8 cellular contexts compared by ENCODE assay signal in the genomic region with DNA sequence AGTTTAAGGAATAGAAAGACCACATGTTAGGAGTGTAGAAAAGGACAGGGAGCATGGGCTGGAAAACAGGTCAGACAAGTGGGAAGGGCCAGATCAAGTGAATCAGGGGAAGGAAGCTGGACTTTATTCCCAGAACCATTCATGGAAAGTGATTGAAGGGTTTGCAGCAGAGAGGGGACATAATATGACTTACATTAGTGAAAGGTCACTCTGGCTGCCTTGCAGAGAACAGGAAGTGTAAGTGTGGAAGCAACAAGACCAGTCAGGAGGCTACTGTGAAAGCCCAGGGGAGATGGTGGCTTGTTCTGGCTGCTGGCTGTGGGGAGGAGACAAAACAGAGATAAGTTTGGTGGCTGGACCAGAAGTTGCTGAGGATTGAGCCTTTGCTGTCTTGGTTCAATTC.
A peak's percentile ranks its signal among the peaks of the same experiment; 100 is the strongest.
DNase-seq lines count a peak whose midpoint lies in the region; ATAC-seq and TF ChIP-seq lines count a peak whose summit lies in the region.

No MANE protein-coding gene starts in this region.

- TF ChIP-seq RAD21 in IMR-90 (IDR thresholded peaks at IDR 0.05; ENCODE audit: low read length) = no peak

- intact Hi-C loops in IMR-90 (cut with micrococcal nuclease) = no loop called here

- H3K4me1 Mint-ChIP-seq in type B pancreatic cell (ENCODE audit: unreplicated experiment) = peaks cover 20% of the 10 kb centered on the region

- 0 out of 2 replicates have a peak overlapping the region, but pooled peaks have one; percentile 56 for H3K14ac ChIP-seq in IMR-90 (replicated peaks; ENCODE audit: low read depth, low read length)

- peak overlapping the region; percentile 35; the same call in 1 of the 2 replicates for H2AK5ac ChIP-seq in IMR-90 (ENCODE audit: low read depth, low read length)

- no peak for TF ChIP-seq POLR2A in IMR-90 (IDR thresholded peaks at IDR 0.05; ENCODE audit: low read depth, low read length)

- peak; percentile 81 for DNase-seq in GM10248 (ENCODE audit: extremely low spot score)
- no peak for DNase-seq in IMR-90
- DNase-seq in type B pancreatic cell (ENCODE audit: extremely low spot score, unreplicated experiment) = no peak
- no peak for DNase-seq in activated CD4-positive, alpha-beta T cell treated with anti-CD3 and anti-CD28 coated beads for 1 hour
- DNase-seq in anterior cingulate cortex (lab: John Stamatoyannopoulos, UW) = no peak
- no peak for DNase-seq in COLO668 (lab: John Stamatoyannopoulos, UW; ENCODE audit: unreplicated experiment)

- H3K4me3 ChIP-seq in IMR-90 (ENCODE audit: insufficient read depth, low read depth, low read length) (no peak overlapping the region), esophagus (ENCODE audit: low read depth in 1 of 2, low read length in 2 of 2) (no peak overlapping the region)

- H3K27me3 ChIP-seq in IMR-90 (ENCODE audit: control insufficient read depth, insufficient read depth, low read length) (no peaks in the 10 kb centered on the region), esophagus (ENCODE audit: control insufficient read depth in 1 of 2, insufficient read depth in 2 of 2, low read length in 2 of 2) (no peaks in the 10 kb centered on the region)

- H3K9me3 ChIP-seq in IMR-90 (ENCODE audit: control insufficient read depth, insufficient read depth, low read length) (no peaks in the 10 kb centered on the region), esophagus (ENCODE audit: control insufficient read depth in 2 of 2, insufficient read depth in 1 of 2, low read depth in 1 of 2, low read length in 1 of 2) (no peaks in the 10 kb centered on the region)

- H2AFZ ChIP-seq in IMR-90 (replicated peaks; ENCODE audit: low read length, poor library complexity) = peak overlapping the region; percentile 4

- no peak for TF ChIP-seq CTCF in GM10248 (IDR thresholded peaks at IDR 0.05; ENCODE audit: control extremely low read depth, extremely low read depth, low read depth, missing control alignments)
- TF ChIP-seq CTCF in IMR-90 (conservative IDR thresholded peaks at IDR 0.05; ENCODE audit: low read depth, low read length) = no peak
- no peak for TF ChIP-seq CTCF in type B pancreatic cell (conservative IDR thresholded peaks at IDR 0.05)

- H3K9me3 Mint-ChIP-seq in type B pancreatic cell = peaks cover 4% of the 10 kb centered on the region

- in situ Hi-C loops in IMR-90 (cut with MboI; ENCODE audit: low sequenced_read_pairs) = no loop called here

- no peak overlapping the region for H2BK15ac ChIP-seq in IMR-90 (ENCODE audit: low read depth, low read length)

- H4K5ac ChIP-seq in IMR-90 (ENCODE audit: low read depth, low read length) = no peak overlapping the region

- no TSS peak for BruUV-seq in IMR-90 (replicated peaks; lab: Mats Ljungman, UMichigan)

- H2BK120ac ChIP-seq in IMR-90 (ENCODE audit: low read depth, low read length) = peak overlapping the region; percentile 48; the same call in 1 of the 2 replicates

- no peak overlapping the region for H3K9ac ChIP-seq in IMR-90 (ENCODE audit: low read depth, low read length)

- dilution Hi-C loops in IMR-90 (cut with HindIII; ENCODE audit: low sequenced_read_pairs, unreplicated experiment) = no loop called here

- ATAC-seq in GM21367 (IDR thresholded peaks at IDR 0.05; ENCODE audit: unreplicated experiment) (peak; percentile 74), IMR-90 (ENCODE audit: low read depth) (no peak)

- H3K27ac ChIP-seq in IMR-90 (ENCODE audit: insufficient read depth, low read length) = no peak overlapping the region
- peak overlapping the region; percentile 47 to 84 for H3K27ac ChIP-seq in esophagus (ENCODE audit: low read depth in 2 of 2, low read length in 1 of 2)

- 0 out of 2 replicates have a peak overlapping the region, but pooled peaks have one; percentile 45 for H3K23ac ChIP-seq in IMR-90 (ENCODE audit: low read depth, low read length)

- no peaks in the 10 kb centered on the region for H3K36me3 Mint-ChIP-seq in type B pancreatic cell

- H4K91ac ChIP-seq in IMR-90 (ENCODE audit: insufficient read depth, low read depth, low read length) = peak overlapping the region; percentile 29; the same call in 1 of the 2 replicates

- peaks cover 12% of the 10 kb centered on the region; the same call in 1 of the 2 replicates for H3K9me1 ChIP-seq in IMR-90 (ENCODE audit: insufficient read depth, low read length)

- no peaks in the 10 kb centered on the region for H3K27me3 Mint-ChIP-seq in type B pancreatic cell

- H2AK9ac ChIP-seq in IMR-90 (replicated peaks; ENCODE audit: low read depth, low read length, poor library complexity) = no peak overlapping the region

- H3K27ac Mint-ChIP-seq in type B pancreatic cell = peak overlapping the region; percentile 21

- H4K20me1 ChIP-seq in IMR-90 (ENCODE audit: insufficient read depth, low read length) = no peaks in the 10 kb centered on the region

- no peak overlapping the region for H3K4me2 ChIP-seq in IMR-90 (ENCODE audit: low read depth, low read length)

- peak overlapping the region in 1 of 2 experiments; percentile 45; a peak in 1 of 4 replicates for H4K8ac ChIP-seq in IMR-90 (ENCODE audit: low read depth in 2 of 2, low read length in 2 of 2)

- CTCF ChIA-PET in GM10248 (lab: Yijun Ruan, JAX) (interaction anchor here (0.8 to 2.5 kb wide), 7 partner anchors 9 to 186 kb away, joined by 3 to 7 read pairs (median 4); a partner anchor contains a TSS), IMR-90 (lab: Yijun Ruan, JAX) (interaction anchor here (0.6 kb wide), 1 partner anchor 60 kb away, joined by 5 read pairs; no protein-coding TSS in a partner anchor)

- no peaks in the 10 kb centered on the region for H3K36me3 ChIP-seq in IMR-90 (ENCODE audit: control insufficient read depth, insufficient read depth, low read length)
- no peaks in the 10 kb centered on the region for H3K36me3 ChIP-seq in esophagus (ENCODE audit: control insufficient read depth in 2 of 2, insufficient read depth in 2 of 2, low read length in 1 of 2)

- no peak overlapping the region for H2BK20ac ChIP-seq in IMR-90 (ENCODE audit: low read depth, low read length)

- H3K4ac ChIP-seq in IMR-90 (ENCODE audit: low read depth, low read length) = 0 out of 2 replicates have a peak overlapping the region, but pooled peaks have one; percentile 3

- H3K79me1 ChIP-seq in IMR-90 (ENCODE audit: low read depth in 1 of 2, low read length in 2 of 2) = no peaks in the 10 kb centered on the region; a peak in 1 of 4 replicates

- no peak overlapping the region for H2BK5ac ChIP-seq in IMR-90 (ENCODE audit: low read depth, low read length, poor library complexity, severe bottlenecking)

- H3K4me3 Mint-ChIP-seq in type B pancreatic cell = no peak overlapping the region

- POLR2A ChIA-PET in GM10248 (lab: Yijun Ruan, JAX) = no interaction called here
- POLR2A ChIA-PET in IMR-90 (lab: Charles Lee; ENCODE audit: unreplicated experiment) = interaction anchor here (0.6 kb wide), 1 partner anchor 163 kb away, joined by 6 read pairs; no protein-coding TSS in a partner anchor

- H3K4me1 ChIP-seq in IMR-90 (ENCODE audit: control insufficient read depth, insufficient read depth, low read length) = peaks cover 12% of the 10 kb centered on the region
- H3K4me1 ChIP-seq in esophagus (ENCODE audit: control insufficient read depth in 2 of 2, insufficient read depth in 2 of 2, low read length in 1 of 2) = peaks cover 0 to 7% of the 10 kb centered on the region in 2 donors

- H3K18ac ChIP-seq in IMR-90 (ENCODE audit: low read depth, low read length) = no peak overlapping the region

- H3K56ac ChIP-seq in IMR-90 (ENCODE audit: extremely low read depth, insufficient read depth, low read length) = no peak overlapping the region

TF ChIP-seq in IMR-90, 13 proteins besides CTCF, POLR2A, EP300 and RAD21:
- no peak for TF ChIP-seq RFX5 (IDR thresholded peaks at IDR 0.05; ENCODE audit: low read depth, low read length)
- TF ChIP-seq, protein P1, sequence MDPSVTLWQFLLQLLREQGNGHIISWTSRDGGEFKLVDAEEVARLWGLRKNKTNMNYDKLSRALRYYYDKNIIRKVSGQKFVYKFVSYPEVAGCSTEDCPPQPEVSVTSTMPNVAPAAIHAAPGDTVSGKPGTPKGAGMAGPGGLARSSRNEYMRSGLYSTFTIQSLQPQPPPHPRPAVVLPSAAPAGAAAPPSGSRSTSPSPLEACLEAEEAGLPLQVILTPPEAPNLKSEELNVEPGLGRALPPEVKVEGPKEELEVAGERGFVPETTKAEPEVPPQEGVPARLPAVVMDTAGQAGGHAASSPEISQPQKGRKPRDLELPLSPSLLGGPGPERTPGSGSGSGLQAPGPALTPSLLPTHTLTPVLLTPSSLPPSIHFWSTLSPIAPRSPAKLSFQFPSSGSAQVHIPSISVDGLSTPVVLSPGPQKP (IDR thresholded peaks at IDR 0.05; ENCODE audit: borderline replicate concordance, low read depth, low read length) = no peak
- TF ChIP-seq, protein P2, sequence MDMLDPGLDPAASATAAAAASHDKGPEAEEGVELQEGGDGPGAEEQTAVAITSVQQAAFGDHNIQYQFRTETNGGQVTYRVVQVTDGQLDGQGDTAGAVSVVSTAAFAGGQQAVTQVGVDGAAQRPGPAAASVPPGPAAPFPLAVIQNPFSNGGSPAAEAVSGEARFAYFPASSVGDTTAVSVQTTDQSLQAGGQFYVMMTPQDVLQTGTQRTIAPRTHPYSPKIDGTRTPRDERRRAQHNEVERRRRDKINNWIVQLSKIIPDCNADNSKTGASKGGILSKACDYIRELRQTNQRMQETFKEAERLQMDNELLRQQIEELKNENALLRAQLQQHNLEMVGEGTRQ (IDR thresholded peaks at IDR 0.05; ENCODE audit: low read depth, low read length) = no peak
- no peak for TF ChIP-seq MAFK (IDR thresholded peaks at IDR 0.05; ENCODE audit: low read depth, low read length)
- no peak for TF ChIP-seq NFE2L2 (IDR thresholded peaks at IDR 0.05; ENCODE audit: low read depth, low read length)
- TF ChIP-seq CEBPB (IDR thresholded peaks at IDR 0.05; ENCODE audit: low read depth, low read length) = no peak
- no peak for TF ChIP-seq CHD1 (IDR thresholded peaks at IDR 0.05; ENCODE audit: low read depth, low read length)
- no peak for TF ChIP-seq SMC3 (IDR thresholded peaks at IDR 0.05; ENCODE audit: low read depth, low read length)
- TF ChIP-seq FOS (IDR thresholded peaks at IDR 0.05; ENCODE audit: low read depth, low read length) = no peak
- no peak for TF ChIP-seq MAZ (IDR thresholded peaks at IDR 0.05; ENCODE audit: borderline replicate concordance, low read depth, low read length)
- TF ChIP-seq BHLHE40 (IDR thresholded peaks at IDR 0.05; ENCODE audit: low read depth, low read length) = no peak
- no peak for TF ChIP-seq MXI1 (IDR thresholded peaks at IDR 0.05; ENCODE audit: borderline replicate concordance, low read depth, low read length)
TF ChIP-seq in IMR-90: peak in this region for 0.
